10 cellular contexts compared by ENCODE assay signal in genomic region chr3:152356870-152357276, GRCh38.
DNase-seq lines count a peak whose midpoint lies in the region; ATAC-seq and TF ChIP-seq lines count a peak whose summit lies in the region.
"Had no signal": no experiment of that assay in that cellular context is flagged by ENCODE, and none has a peak within 500 bp of the region (broad histone marks: within the 10 kb centered on the region; RNA-seq: fewer than 3 reads in every experiment).

No MANE protein-coding gene starts in this region.

- H3K4me3 ChIP-seq in SK-N-SH (ENCODE audit: low read depth in 2 of 2, low read length in 1 of 2): no peak overlapping the region
- H3K4me3 ChIP-seq: hepatocyte had no signal

- H3K9me3 Mint-ChIP-seq in naive B cell (no peaks in the 10 kb centered on the region), Calu3 (ENCODE audit: low read depth, unreplicated experiment) (no peaks in the 10 kb centered on the region)

- no peak for TF ChIP-seq EP300 in SK-N-SH (IDR thresholded peaks at IDR 0.05; ENCODE audit: borderline replicate concordance in 1 of 2, low read depth in 1 of 2, low read length in 1 of 2)

- peak overlapping the region in 1 of 2 experiments; percentile 54; a peak in 1 of 4 replicates for H3K27ac ChIP-seq in SK-N-SH (ENCODE audit: low read depth in 2 of 2, low read length in 1 of 2)
- H3K27ac ChIP-seq: hepatocyte had no signal

- TF ChIP-seq CTCF in SK-N-SH (IDR thresholded peaks at IDR 0.05) (no peak), Calu3 (IDR thresholded peaks at IDR 0.05; ENCODE audit: unreplicated experiment) (no peak)

- H3K36me3 ChIP-seq in SK-N-SH (replicated peaks in 1 of 2; ENCODE audit: control insufficient read depth in 1 of 2, insufficient read depth in 2 of 2, low read length in 1 of 2): peaks cover 10 to 35% of the 10 kb centered on the region in 2 experiments

- ATAC-seq in GM18511 (IDR thresholded peaks at IDR 0.05; ENCODE audit: unreplicated experiment): peak; percentile 75
- ATAC-seq in GM21423 (IDR thresholded peaks at IDR 0.05; ENCODE audit: unreplicated experiment): peak; percentile 71
- ATAC-seq in HG03280 (IDR thresholded peaks at IDR 0.05; ENCODE audit: unreplicated experiment): peak; percentile 57
- ATAC-seq in naive B cell (ENCODE audit: low read depth in 2 of 2): no peak

- 86% methylated on average over 2 of the region's 2 CpGs for WGBS in SK-N-SH (ENCODE audit: low lambda C conversion rate)

- H3K4me2 ChIP-seq in SK-N-SH: no peak overlapping the region
- H3K4me2 ChIP-seq: hepatocyte had no signal

- peaks cover 20% of the 10 kb centered on the region for H3F3A ChIP-seq in SK-N-SH (replicated peaks; ENCODE audit: insufficient read depth)

- no peak for DNase-seq in naive B cell
- no peak for DNase-seq in NCI-H524 treated with DMSO at 0.1 percent for 48 hours (lab: John Stamatoyannopoulos, UW)
- no peak for DNase-seq in SK-N-SH
- no peak for DNase-seq in medulla oblongata (ENCODE audit: extremely low spot score)
- DNase-seq in Calu3: no peak
- DNase-seq: NCI-H446 had no signal

- peaks cover 100% of the 10 kb centered on the region for H3K79me2 ChIP-seq in SK-N-SH (ENCODE audit: insufficient read depth)

- H3K4me3 Mint-ChIP-seq in naive B cell: no peak overlapping the region
- no peak overlapping the region for H3K4me3 Mint-ChIP-seq in Calu3 (ENCODE audit: low read depth, unreplicated experiment)

- no peaks in the 10 kb centered on the region for H3K9me2 ChIP-seq in SK-N-SH

- no peaks in the 10 kb centered on the region for H3K27me3 Mint-ChIP-seq in naive B cell
- H3K27me3 Mint-ChIP-seq in Calu3 (ENCODE audit: unreplicated experiment): no peaks in the 10 kb centered on the region

- H3K36me3 Mint-ChIP-seq in naive B cell (peaks cover 20 to 27% of the 10 kb centered on the region in 2 donors), Calu3 (ENCODE audit: insufficient read depth, unreplicated experiment) (peaks cover 5% of the 10 kb centered on the region)

- POLR2A ChIA-PET in SK-N-SH (lab: Yijun Ruan, JAX): no interaction called here

- no peak overlapping the region for H2AFZ ChIP-seq in SK-N-SH (ENCODE audit: low read depth)
- H2AFZ ChIP-seq: hepatocyte had no signal

- TF ChIP-seq RAD21 in SK-N-SH (IDR thresholded peaks at IDR 0.05; ENCODE audit: low read length): no peak

- no peaks in the 10 kb centered on the region for H3K9me3 ChIP-seq in SK-N-SH

- H3K4me1 Mint-ChIP-seq in naive B cell: peaks cover 47 to 68% (median 62%) of the 10 kb centered on the region in 3 donors
- peaks cover 41% of the 10 kb centered on the region for H3K4me1 Mint-ChIP-seq in Calu3 (ENCODE audit: low read depth, unreplicated experiment)

- peak overlapping the region; percentile 12 to 76 (median 57) for H3K27ac Mint-ChIP-seq in naive B cell
- H3K27ac Mint-ChIP-seq in Calu3 (ENCODE audit: unreplicated experiment): no peak overlapping the region

- no TSS peak for BruUV-seq in Calu3 (replicated peaks; lab: Mats Ljungman, UMichigan)

- CTCF ChIA-PET in SK-N-SH (lab: Yijun Ruan, JAX): interaction anchor here (0.9 kb wide), 1 partner anchor 10 kb away, joined by 3 read pairs; no protein-coding TSS in a partner anchor
- CTCF ChIA-PET in Calu3 (lab: Charles Lee): interaction anchor here (1.1 kb wide), 1 partner anchor 9 kb away, joined by 3 read pairs; no protein-coding TSS in a partner anchor

- H4K20me1 ChIP-seq in SK-N-SH (ENCODE audit: insufficient read depth): peaks cover 51% of the 10 kb centered on the region

- intact Hi-C loops in Calu3 (cut with micrococcal nuclease; ENCODE audit: unreplicated experiment): no loop called here

- H3K27me3 ChIP-seq in SK-N-SH (ENCODE audit: insufficient read depth): no peaks in the 10 kb centered on the region
- H3K27me3 ChIP-seq: hepatocyte had no signal

- H3K4me1 ChIP-seq in SK-N-SH (ENCODE audit: control insufficient read depth in 1 of 2, insufficient read depth in 2 of 2, low read depth in 1 of 2, low read length in 1 of 2): peaks cover 8 to 29% of the 10 kb centered on the region in 2 experiments

- no peak overlapping the region for H3K9ac ChIP-seq in SK-N-SH

TF ChIP-seq in SK-N-SH, 30 proteins besides CTCF, POLR2A, EP300 and RAD21:
- no peak for TF ChIP-seq IRF3 (IDR thresholded peaks at IDR 0.05; ENCODE audit: low read depth, low read length)
- no peak for TF ChIP-seq YY1 (IDR thresholded peaks at IDR 0.05; ENCODE audit: low read depth)
- TF ChIP-seq FOSL2 (IDR thresholded peaks at IDR 0.05; ENCODE audit: borderline replicate concordance, low read depth): no peak
- no peak for TF ChIP-seq REST (IDR thresholded peaks at IDR 0.05; ENCODE audit: low read depth, low read length)
- no peak for TF ChIP-seq USF1 (IDR thresholded peaks at IDR 0.05; ENCODE audit: borderline replicate concordance, low read depth)
- no peak for TF ChIP-seq ZBTB33 (IDR thresholded peaks at IDR 0.05; ENCODE audit: borderline replicate concordance, low read depth)
- TF ChIP-seq TCF12 (IDR thresholded peaks at IDR 0.05): no peak
- no peak for TF ChIP-seq SMC3 (IDR thresholded peaks at IDR 0.05; ENCODE audit: low read depth, low read length)
- TF ChIP-seq RCOR1 (IDR thresholded peaks at IDR 0.05; ENCODE audit: low read length): no peak
- TF ChIP-seq RFX5 (IDR thresholded peaks at IDR 0.05; ENCODE audit: low read length): no peak
- no peak for TF ChIP-seq MAX (IDR thresholded peaks at IDR 0.05; ENCODE audit: low read depth)
- TF ChIP-seq POLR2AphosphoS5 (IDR thresholded peaks at IDR 0.05; ENCODE audit: low read depth, low read length): no peak

Comparison
In these comparisons a context has a peak if more than half of its experiments do, and no peak if none do; other contexts are left out.
1. ATAC-seq: peak in GM18511 (single experiment), GM21423 (single experiment) and HG03280 (single experiment); none in naive B cell (0 of 2).